Comparison of ENCODE assay signal across 1 cellular context in genomic region chr19:15419413-15420025, GRCh38.
TF ChIP-seq lines count a peak whose summit lies in the region.

No MANE protein-coding gene starts in this region.

TF ChIP-seq in A549, 52 proteins besides CTCF, POLR2A, EP300 and RAD21 (continued from another document):
- TF ChIP-seq HMGXB4 (CRISPR knock-in tag; IDR thresholded peaks at IDR 0.05; ENCODE audit: borderline replicate concordance) (no peak), RARB (CRISPR knock-in tag; IDR thresholded peaks at IDR 0.05) (no peak), SREBF2 (IDR thresholded peaks at IDR 0.05) (no peak), ZC3H11A (IDR thresholded peaks at IDR 0.05) (no peak), RNF2 (IDR thresholded peaks at IDR 0.05; ENCODE audit: borderline replicate concordance, low read depth) (no peak), RCOR1 (IDR thresholded peaks at IDR 0.05; ENCODE audit: low read depth, low read length) (no peak), ATOH8 (CRISPR knock-in tag; IDR thresholded peaks at IDR 0.05; ENCODE audit: low read depth) (no peak), RFX5 (IDR thresholded peaks at IDR 0.05) (no peak), CHD2 (IDR thresholded peaks at IDR 0.05; ENCODE audit: low read length, partially characterized antibody) (no peak), MAFK (IDR thresholded peaks at IDR 0.05; ENCODE audit: partially characterized antibody) (no peak)
